8 cellular contexts compared by ENCODE assay signal in the genomic region with DNA sequence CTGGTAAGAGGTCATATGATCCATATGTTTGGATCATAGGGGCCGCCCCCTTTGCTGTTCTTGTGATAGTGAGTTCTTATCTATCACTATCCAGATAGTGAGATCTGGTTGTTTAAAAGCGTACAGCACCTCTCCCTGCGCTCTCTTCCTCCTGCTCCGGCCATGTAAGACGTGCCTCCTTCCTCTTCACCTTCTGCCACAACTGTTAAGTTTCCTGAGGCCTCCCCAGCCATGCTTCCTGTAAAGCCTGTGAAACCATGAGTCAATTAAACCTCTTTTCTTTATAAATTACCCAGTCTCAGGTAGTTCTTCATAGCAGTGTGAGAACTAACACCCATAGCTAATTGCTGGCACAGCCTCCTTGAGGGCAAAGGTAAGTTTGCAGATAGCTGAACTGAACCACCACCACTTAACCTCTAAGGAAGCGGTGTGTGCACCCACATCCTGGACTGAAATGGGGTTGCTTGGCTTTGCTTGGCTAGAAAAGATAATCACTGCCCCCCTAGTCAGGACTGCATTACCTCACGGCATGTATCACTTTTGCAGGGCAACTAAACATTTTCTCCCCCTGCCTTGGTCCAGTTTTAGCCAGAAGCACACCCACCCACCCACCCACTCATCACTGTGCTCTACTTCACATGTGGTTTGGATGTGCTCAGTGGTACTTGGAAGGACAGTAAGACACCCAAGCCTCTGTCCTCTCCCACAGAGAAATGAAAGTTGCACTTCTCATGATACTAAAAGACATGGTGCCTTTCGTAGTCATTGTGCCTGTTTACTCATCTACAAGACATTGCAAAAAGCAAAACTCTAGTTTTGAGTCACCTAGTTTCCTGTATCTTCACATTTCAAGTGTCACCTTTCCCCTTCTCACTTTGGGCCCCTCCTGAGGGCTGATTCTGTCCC. TPM values are rescaled to one million over a fixed set of nuclear protein-coding genes. Genes with fewer than 3 reads are reported as not detected.
A peak's percentile ranks its signal among the peaks of the same experiment; 100 is the strongest.
DNase-seq lines count a peak whose midpoint lies in the region; ATAC-seq and TF ChIP-seq lines count a peak whose summit lies in the region.

No MANE protein-coding gene starts in this region.

- TF ChIP-seq CTCF in spleen (IDR thresholded peaks at IDR 0.05 in 8 of 11, conservative IDR thresholded peaks at IDR 0.05 in 3 of 11) = peak in 1 of 11 experiments; percentile 22
- TF ChIP-seq CTCF in vagina (IDR thresholded peaks at IDR 0.05) = peak in 1 of 3 experiments; percentile 2
- no peak for TF ChIP-seq CTCF in chondrocyte (IDR thresholded peaks at IDR 0.05)

- no peak overlapping the region for H3K9ac ChIP-seq in Karpas-422 (ENCODE audit: low read length)

- no peaks in the 10 kb centered on the region for H3K9me2 ChIP-seq in Karpas-422 (replicated peaks; ENCODE audit: insufficient read depth, low read length)

- H3K36me3 Mint-ChIP-seq in chondrocyte (ENCODE audit: low read depth) = peaks cover 30% of the 10 kb centered on the region

- no peak overlapping the region for H3K27ac Mint-ChIP-seq in chondrocyte (ENCODE audit: unreplicated experiment)

- H3K79me2 ChIP-seq in Karpas-422 (ENCODE audit: low read length) = no peaks in the 10 kb centered on the region

- DNase-seq in activated CD8-positive, alpha-beta memory T cell treated with anti-CD3 and anti-CD28 coated beads, Interleukin-2, amount 50 U/mL, for 1 hour (ENCODE audit: extremely low read depth) = peak; percentile 1
- DNase-seq in spleen (no peak), vagina (ENCODE audit: extremely low spot score in 2 of 2) (no peak), Karpas-422 (no peak), chondrocyte (ENCODE audit: low spot score) (no peak), caudate nucleus (lab: John Stamatoyannopoulos, UW) (no peak)

- H3K27ac ChIP-seq in spleen = peak overlapping the region; percentile 31 to 73 (median 64)
- H3K27ac ChIP-seq in vagina = no peak overlapping the region
- H3K27ac ChIP-seq in Karpas-422 (ENCODE audit: low read length) = no peak overlapping the region
- H3K27ac ChIP-seq in caudate nucleus (ENCODE audit: low read depth, low read length) = no peak overlapping the region

- intact Hi-C loops in spleen (cut with DNase I; ENCODE audit: low total_unique reads) = loop anchor here (10.0 kb wide), 1 partner anchor 345 kb away; no protein-coding TSS in a partner anchor
- intact Hi-C loops in vagina (cut with DNase I) = no loop called here

- peaks cover 0 to 12% (median 0%) of the 10 kb centered on the region in 8 donors for H3K9me3 ChIP-seq in spleen
- no peaks in the 10 kb centered on the region for H3K9me3 ChIP-seq in vagina
- no peaks in the 10 kb centered on the region for H3K9me3 ChIP-seq in Karpas-422 (ENCODE audit: low read length)

- H3K4me1 ChIP-seq in spleen (peaks cover 9 to 58% (median 38%) of the 10 kb centered on the region in 6 donors), vagina (peaks cover 16% of the 10 kb centered on the region), Karpas-422 (ENCODE audit: low read length) (peaks cover 8% of the 10 kb centered on the region)

- H3K4me1 Mint-ChIP-seq in chondrocyte (ENCODE audit: low read depth) = peaks cover 12% of the 10 kb centered on the region

- ATAC-seq in GM19025 (IDR thresholded peaks at IDR 0.05; ENCODE audit: low read depth, unreplicated experiment) = peak; percentile 65
- ATAC-seq in HG03097 (IDR thresholded peaks at IDR 0.05; ENCODE audit: low FRiP score, unreplicated experiment) = peak; percentile 72

- H3K36me3 ChIP-seq in spleen (peaks cover 14 to 78% (median 65%) of the 10 kb centered on the region in 6 donors), vagina (peaks cover 0 to 57% of the 10 kb centered on the region in 2 donors), Karpas-422 (ENCODE audit: insufficient read depth, low read length) (peaks cover 48% of the 10 kb centered on the region)

- H3K4me3 ChIP-seq in spleen (peak overlapping the region in 1 of 8 donors; percentile 13), vagina (no peak overlapping the region), Karpas-422 (ENCODE audit: low read length) (no peak overlapping the region)

- no peak overlapping the region for H2AFZ ChIP-seq in Karpas-422 (ENCODE audit: low read length)

- no peaks in the 10 kb centered on the region for H3K27me3 Mint-ChIP-seq in chondrocyte (ENCODE audit: low read depth)

- WGBS in spleen, 5 donors = 32 to 48% (median 40%) methylated on average over 8 of the region's 8 CpGs

- H3K9me3 Mint-ChIP-seq in chondrocyte (ENCODE audit: low read depth) = no peaks in the 10 kb centered on the region

- H3K27me3 ChIP-seq in spleen (replicated peaks in 1 of 7) (no peaks in the 10 kb centered on the region), vagina (no peaks in the 10 kb centered on the region), Karpas-422 (ENCODE audit: low read length) (no peaks in the 10 kb centered on the region)

- no peaks in the 10 kb centered on the region for H4K20me1 ChIP-seq in Karpas-422 (ENCODE audit: insufficient read depth, low read depth, low read length)

- H3K4me2 ChIP-seq in Karpas-422 (ENCODE audit: low read depth, low read length, poor library complexity, severe bottlenecking) = no peak overlapping the region

- no peak overlapping the region for H3K4me3 Mint-ChIP-seq in chondrocyte (ENCODE audit: unreplicated experiment)

- TF ChIP-seq POLR2A in spleen (IDR thresholded peaks at IDR 0.05) = no peak
- TF ChIP-seq POLR2A in vagina (IDR thresholded peaks at IDR 0.05) = no peak

RNA-seq across cellular contexts. Expression of a gene that starts 23.1 kb away (rescaled TPM):
- total RNA-seq in spleen (10 to 100 TPM; 13.8 to 32.2 (median 28.2) TPM), vagina (1.2 TPM), chondrocyte (0.07 to 0.10 TPM in 2 of 3 replicates, not detected in the other)
- polyA plus RNA-seq in spleen = 1 to 10 TPM; 5.0 to 7.5 (median 5.7) TPM
- 37.8 and 74.2 TPM in 2 replicates for total RNA-seq in Karpas-422 (2014; rRNA removed; shearing (Covaris generic); ENCODE audit: low replicate concordance)

RNA-seq across cellular contexts. Expression of a gene that starts 33.2 kb away (rescaled TPM):
- 10 to 100 TPM; 52.0 to 71.0 (median 60.8) TPM for total RNA-seq in spleen
- polyA plus RNA-seq in spleen = 10 to 100 TPM; 63.8 to 95.9 (median 92.8) TPM
- 84.2 TPM for total RNA-seq in vagina
- total RNA-seq in Karpas-422 (2014; rRNA removed; shearing (Covaris generic); ENCODE audit: low replicate concordance) = 56.9 and 71.8 TPM in 2 replicates
- total RNA-seq in chondrocyte = 69.2 to 85.6 TPM (median 72.8 TPM) in 3 replicates

RNA-seq across cellular contexts. Expression of a gene that starts 36.3 kb away (rescaled TPM):
- total RNA-seq in spleen = 100 to 1,000 TPM in 3 of 7 donors, 10 to 100 TPM in 4; 75.4 to 231 (median 97.1) TPM
- 100 to 1,000 TPM; 340 to 411 (median 378) TPM for polyA plus RNA-seq in spleen
- total RNA-seq in vagina = 224 TPM
- total RNA-seq in Karpas-422 (2014; rRNA removed; shearing (Covaris generic); ENCODE audit: low replicate concordance) = 248 and 524 TPM in 2 replicates
- total RNA-seq in chondrocyte = 125 to 175 TPM (median 137 TPM) in 3 replicates

RNA-seq across cellular contexts. Expression of a gene that starts 59.7 kb away (rescaled TPM):
- 10 to 100 TPM in 2 of 7 donors, 1 to 10 TPM in 5; 7.4 to 16.7 (median 8.6) TPM for total RNA-seq in spleen
- 1 to 10 TPM; 2.4 to 5.0 (median 3.3) TPM for polyA plus RNA-seq in spleen
- 14.7 TPM for total RNA-seq in vagina
- 35.1 and 46.0 TPM in 2 replicates for total RNA-seq in Karpas-422 (2014; rRNA removed; shearing (Covaris generic); ENCODE audit: low replicate concordance)
- total RNA-seq in chondrocyte = 11.6 to 56.2 TPM (median 54.7 TPM) in 3 replicates

Comparison
In these comparisons a context has a peak if more than half of its experiments do, and no peak if none do; other contexts are left out.
1. H3K27ac ChIP-seq: peak in spleen (8 of 8); none in vagina (single experiment), Karpas-422 (single experiment) and caudate nucleus (single experiment).